Comparison of ENCODE assay signal across 8 cellular contexts in genomic region chrX:64394874-64395567, GRCh38. TPM values are rescaled to one million over a fixed set of nuclear protein-coding genes. Genes with fewer than 3 reads are reported as not detected.
DNase-seq lines count a peak whose midpoint lies in the region; ATAC-seq and TF ChIP-seq lines count a peak whose summit lies in the region.

Gene MTMR8, minus strand, starts transcription at chrX:64395452. Its CDS starts 89 bp downstream, at chrX:64395363.

- H3K27ac Mint-ChIP-seq in neural progenitor cell, result peak within 1 kb of the TSS; percentile 4
- peak within 1 kb of the TSS; percentile 85 for H3K27ac Mint-ChIP-seq in stimulated activated naive CD8-positive, alpha-beta T cell treated with anti-CD3 and anti-CD28 coated beads, Interleukin-15, Interleukin-2, amounts not matched to agents 100 ng/mL and 50 ng/mL, for 24 hours

- peaks cover 21% of the 10 kb centered on the region for H3K9me3 Mint-ChIP-seq in neural progenitor cell
- no peaks in the 10 kb centered on the region for H3K9me3 Mint-ChIP-seq in stimulated activated naive CD8-positive, alpha-beta T cell treated with anti-CD3 and anti-CD28 coated beads, Interleukin-15, Interleukin-2, amounts not matched to agents 100 ng/mL and 50 ng/mL, for 24 hours

- no peaks in the 10 kb centered on the region for H3K36me3 ChIP-seq in NT2/D1 (ENCODE audit: insufficient read depth, insufficient read length, low read length)
- H3K36me3 ChIP-seq in neural progenitor cell, result no peaks in the 10 kb centered on the region

- peak; percentile 37 to 39 for DNase-seq in AML-193 (lab: John Stamatoyannopoulos, UW)
- DNase-seq in NT2/D1 (ENCODE audit: low read depth, low spot score), result peak; percentile 80
- DNase-seq in activated T-cell treated with anti-CD3 and anti-CD28 coated beads, Interleukin-2, amount 50 U/mL, for 48 hours, result peak; percentile 83 to 85
- DNase-seq in foreskin keratinocyte, result peak; percentile 8 to 44
- peak; percentile 84 for DNase-seq in neural progenitor cell (ENCODE audit: low spot score)

- peak within 1 kb of the TSS; percentile 91 for H3K4me3 Mint-ChIP-seq in neural progenitor cell
- peak within 1 kb of the TSS; percentile 93 for H3K4me3 Mint-ChIP-seq in stimulated activated naive CD8-positive, alpha-beta T cell treated with anti-CD3 and anti-CD28 coated beads, Interleukin-15, Interleukin-2, amounts not matched to agents 100 ng/mL and 50 ng/mL, for 24 hours

- H4K20me1 ChIP-seq in neural progenitor cell (ENCODE audit: low read depth), result no peaks in the 10 kb centered on the region

- no peaks in the 10 kb centered on the region for H3F3A ChIP-seq in neural progenitor cell (ENCODE audit: low read depth)

- H3K27ac ChIP-seq in foreskin keratinocyte (no peak within 1 kb of the TSS), neural progenitor cell (no peak within 1 kb of the TSS)

- H3K36me3 Mint-ChIP-seq in neural progenitor cell, result no peaks in the 10 kb centered on the region
- no peaks in the 10 kb centered on the region for H3K36me3 Mint-ChIP-seq in stimulated activated naive CD8-positive, alpha-beta T cell treated with anti-CD3 and anti-CD28 coated beads, Interleukin-15, Interleukin-2, amounts not matched to agents 100 ng/mL and 50 ng/mL, for 24 hours (ENCODE audit: low read depth)

- H3K27me3 ChIP-seq in NT2/D1 (ENCODE audit: insufficient read depth, insufficient read length), result no peaks in the 10 kb centered on the region
- H3K27me3 ChIP-seq in foreskin keratinocyte, result no peaks in the 10 kb centered on the region
- H3K27me3 ChIP-seq in neural progenitor cell, result peaks cover 7% of the 10 kb centered on the region

- peak within 1 kb of the TSS; percentile 78 for H3K4me2 ChIP-seq in neural progenitor cell

- peak within 1 kb of the TSS; percentile 63 for H3K9ac ChIP-seq in NT2/D1 (ENCODE audit: insufficient read length, low read depth)
- H3K9ac ChIP-seq in neural progenitor cell, result no peak within 1 kb of the TSS

- peak within 1 kb of the TSS; percentile 71 for H3K4me3 ChIP-seq in NT2/D1 (ENCODE audit: insufficient read length, low read depth)
- peak within 1 kb of the TSS; percentile 44 for H3K4me3 ChIP-seq in neural progenitor cell

- H3K9me3 ChIP-seq in NT2/D1 (ENCODE audit: insufficient read depth, low read length), result no peaks in the 10 kb centered on the region
- H3K9me3 ChIP-seq in neural progenitor cell (ENCODE audit: low read depth), result no peaks in the 10 kb centered on the region

- peaks cover 2% of the 10 kb centered on the region for H3K4me1 ChIP-seq in NT2/D1 (ENCODE audit: insufficient read depth, insufficient read length)
- no peaks in the 10 kb centered on the region for H3K4me1 ChIP-seq in foreskin keratinocyte
- H3K4me1 ChIP-seq in neural progenitor cell, result no peaks in the 10 kb centered on the region

- H2AFZ ChIP-seq in neural progenitor cell (replicated peaks), result peak within 1 kb of the TSS; percentile 85

- peaks cover 7% of the 10 kb centered on the region for H3K4me1 Mint-ChIP-seq in neural progenitor cell
- H3K4me1 Mint-ChIP-seq in stimulated activated naive CD8-positive, alpha-beta T cell treated with anti-CD3 and anti-CD28 coated beads, Interleukin-15, Interleukin-2, amounts not matched to agents 100 ng/mL and 50 ng/mL, for 24 hours (ENCODE audit: low read depth), result peaks cover 13% of the 10 kb centered on the region

- no peaks in the 10 kb centered on the region for H3K79me2 ChIP-seq in neural progenitor cell (ENCODE audit: low read depth)

- ATAC-seq in GM19324 (IDR thresholded peaks at IDR 0.05; ENCODE audit: low FRiP score, unreplicated experiment) (peak; percentile 92), HG03442 (IDR thresholded peaks at IDR 0.05; ENCODE audit: unreplicated experiment) (peak; percentile 97), foreskin keratinocyte (peak; percentile 98)

- TF ChIP-seq CTCF in foreskin keratinocyte (conservative IDR thresholded peaks at IDR 0.05) (no peak), neural progenitor cell (IDR thresholded peaks at IDR 0.05) (no peak)

- peaks cover 5% of the 10 kb centered on the region for H3K27me3 Mint-ChIP-seq in neural progenitor cell (ENCODE audit: insufficient read depth, low read depth)
- H3K27me3 Mint-ChIP-seq in stimulated activated naive CD8-positive, alpha-beta T cell treated with anti-CD3 and anti-CD28 coated beads, Interleukin-15, Interleukin-2, amounts not matched to agents 100 ng/mL and 50 ng/mL, for 24 hours, result no peaks in the 10 kb centered on the region

RNA-seq across cellular contexts. Expression of gene MTMR8, which starts in this region (rescaled TPM):
- total RNA-seq in foreskin keratinocyte, result 1.2 and 1.4 TPM in 2 replicates
- 0.90 and 0.93 TPM in 2 replicates for polyA plus RNA-seq in foreskin keratinocyte
- total RNA-seq in neural progenitor cell (ENCODE audit: low replicate concordance), result 0.50 and 0.51 TPM in 2 replicates

Comparison
In these comparisons a context has a peak if more than half of its experiments do, and no peak if none do; other contexts are left out.
1. Peak in DNase-seq, H3K4me3 ChIP-seq and H3K4me2 ChIP-seq in neural progenitor cell; RNA of the gene not detected or under 1 TPM.
2. DNase-seq: peak in every context shown above with its lines; median percentile 84 in activated T-cell treated with anti-CD3 and anti-CD28 coated beads, Interleukin-2, amount 50 U/mL, for 48 hours; 84 in neural progenitor cell; 80 in NT2/D1; 38 in AML-193; 26 in foreskin keratinocyte.